In genomic region chr9:130058154-130058553, GRCh38 we compare ENCODE assay signal across 2 cellular contexts.
A peak's percentile ranks its signal among the peaks of the same experiment; 100 is the strongest.
TF ChIP-seq lines count a peak whose summit lies in the region.

No MANE protein-coding gene starts in this region.

TF ChIP-seq in HEK293, 187 proteins besides CTCF, POLR2A, EP300 and RAD21 (continued from another document):
- 0 out of 2 replicates have a peak, but pooled peaks have one; percentile 13 for TF ChIP-seq ZNF580 (tag by site-specific recombination; IDR thresholded peaks at IDR 0.05)
- TF ChIP-seq ZBTB48 (tag by site-specific recombination; IDR thresholded peaks at IDR 0.05), result no peak
- no peak for TF ChIP-seq ZNF280D (tag by site-specific recombination; IDR thresholded peaks at IDR 0.05)
TF ChIP-seq in HEK293: peak in this region for 1.

TF ChIP-seq in HepG2, 621 proteins besides CTCF, POLR2A, EP300 and RAD21 (continued from another document):
- TF ChIP-seq POGK (CRISPR knock-in tag; conservative IDR thresholded peaks at IDR 0.05) (no peak), ZNF609 (CRISPR knock-in tag; IDR thresholded peaks at IDR 0.05; ENCODE audit: borderline replicate concordance) (no peak), TSC22D2 (CRISPR knock-in tag; IDR thresholded peaks at IDR 0.05; ENCODE audit: borderline replicate concordance) (no peak), ZNF576 (CRISPR knock-in tag; IDR thresholded peaks at IDR 0.05) (no peak), RAD51 (IDR thresholded peaks at IDR 0.05; ENCODE audit: borderline replicate concordance) (no peak), REL (CRISPR knock-in tag; conservative IDR thresholded peaks at IDR 0.05) (no peak), ZNF335 (CRISPR knock-in tag; IDR thresholded peaks at IDR 0.05) (no peak), NPAS2 (CRISPR knock-in tag; IDR thresholded peaks at IDR 0.05; ENCODE audit: borderline replicate concordance) (no peak), FOXO1 (CRISPR knock-in tag; IDR thresholded peaks at IDR 0.05) (no peak), ZNF800 (CRISPR knock-in tag; IDR thresholded peaks at IDR 0.05) (no peak), ZFP36L2 (CRISPR knock-in tag; IDR thresholded peaks at IDR 0.05) (no peak), E2F5 (CRISPR knock-in tag; conservative IDR thresholded peaks at IDR 0.05) (no peak), ZNF558 (CRISPR knock-in tag; IDR thresholded peaks at IDR 0.05; ENCODE audit: borderline replicate concordance) (no peak), ZBTB37 (CRISPR knock-in tag; IDR thresholded peaks at IDR 0.05) (no peak), CBX1 (IDR thresholded peaks at IDR 0.05; ENCODE audit: low read depth) (no peak), MED8 (CRISPR knock-in tag; IDR thresholded peaks at IDR 0.05; ENCODE audit: insufficient replicate concordance) (no peak), ZHX1 (CRISPR knock-in tag; IDR thresholded peaks at IDR 0.05; ENCODE audit: low read depth) (no peak), GATA4 (IDR thresholded peaks at IDR 0.05; ENCODE audit: borderline replicate concordance, low read depth) (no peak), ATRX (CRISPR knock-in tag; IDR thresholded peaks at IDR 0.05; ENCODE audit: borderline replicate concordance) (no peak)
TF ChIP-seq in HepG2: peak in this region for 0.
